ENCODE assay signal across 8 cellular contexts in the genomic region with DNA sequence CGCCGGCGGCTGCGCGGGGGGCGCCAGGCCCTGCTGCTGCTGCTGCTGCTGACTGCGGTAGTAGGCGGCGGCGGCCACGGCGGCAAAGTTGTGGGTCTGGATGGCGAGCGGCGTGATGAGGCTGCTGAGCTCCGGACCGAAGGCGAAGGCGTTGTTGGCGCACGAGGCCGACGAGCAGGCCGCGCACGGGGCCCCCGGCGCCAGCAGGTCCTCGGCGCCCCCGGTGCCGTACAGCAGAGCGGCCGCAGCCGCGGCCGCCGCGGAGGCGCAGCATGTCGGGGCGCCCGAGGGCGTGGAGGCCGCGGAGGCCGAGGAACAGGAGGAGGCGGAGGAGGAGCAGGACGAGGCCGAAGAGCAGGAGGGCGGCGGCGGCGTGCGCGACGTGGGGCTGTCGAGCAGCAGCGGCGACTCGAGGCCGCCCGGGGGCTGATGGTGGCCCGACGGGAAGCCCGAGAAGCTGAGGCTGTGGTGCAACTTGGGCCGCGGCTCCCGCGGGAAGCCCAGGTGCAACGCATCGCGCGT.
DNase-seq lines count a peak whose midpoint lies in the region; ATAC-seq, FAIRE-seq and TF ChIP-seq lines count a peak whose summit lies in the region.

No MANE protein-coding gene starts in this region.

- H3K36me3 ChIP-seq in HAP-1 (replicated peaks) = peaks cover 48% of the 10 kb centered on the region

- no peaks in the 10 kb centered on the region for H3K9me3 ChIP-seq in HAP-1

- TF ChIP-seq POLR2A in H54 (IDR thresholded peaks at IDR 0.05; ENCODE audit: low read depth, low read length) = no peak

- H3K27ac Mint-ChIP-seq in effector memory CD8-positive, alpha-beta T cell = peak overlapping the region; percentile 93 to 94
- H3K27ac Mint-ChIP-seq in nephron = peak overlapping the region; percentile 98 to 100 (median 99)

- in situ Hi-C loops in HAP-1 (cut with MboI; ENCODE audit: low sequenced_read_pairs) = loop anchor here (5.0 kb wide), 1 partner anchor 397 kb away; no protein-coding TSS in a partner anchor

- H3K4me3 Mint-ChIP-seq in effector memory CD8-positive, alpha-beta T cell = peak overlapping the region; percentile 96 to 99
- peak overlapping the region; percentile 96 to 99 (median 98) for H3K4me3 Mint-ChIP-seq in nephron

- TF ChIP-seq CTCF in WI38 (IDR thresholded peaks at IDR 0.05; ENCODE audit: low read depth, low read length) = no peak
- no peak for TF ChIP-seq CTCF in nephron (IDR thresholded peaks at IDR 0.05; ENCODE audit: unreplicated experiment in 3 of 3)

- peaks cover 96% of the 10 kb centered on the region for H3K36me3 Mint-ChIP-seq in effector memory CD8-positive, alpha-beta T cell (ENCODE audit: insufficient read depth)
- peaks cover 20% of the 10 kb centered on the region for H3K36me3 Mint-ChIP-seq in nephron (ENCODE audit: low read depth)

- DNase-seq in HAP-1 (ENCODE audit: low spot score in 2 of 2) = peak in 1 of 2 experiments; percentile 59
- DNase-seq in effector memory CD8-positive, alpha-beta T cell = peak in 2 of 3 experiments; percentile 41 to 47
- DNase-seq in H54 (ENCODE audit: insufficient read length, low spot score) = no peak
- no peak for DNase-seq in NCI-H1092 treated with DMSO at 0.1 percent for 48 hours (lab: John Stamatoyannopoulos, UW)
- DNase-seq in NOMO-1 treated with DMSO at 0.1 percent for 48 hours (lab: John Stamatoyannopoulos, UW; ENCODE audit: unreplicated experiment) = no peak

- ATAC-seq in effector memory CD8-positive, alpha-beta T cell (replicated peaks) = no peak
- ATAC-seq in HG02973 (IDR thresholded peaks at IDR 0.05; ENCODE audit: unreplicated experiment) = no peak

- no peaks in the 10 kb centered on the region for H3K9me3 Mint-ChIP-seq in effector memory CD8-positive, alpha-beta T cell
- H3K9me3 Mint-ChIP-seq in nephron = no peaks in the 10 kb centered on the region

- no peak for FAIRE-seq in H54 (lab: Jason Lieb, UNC)

- H3K27me3 Mint-ChIP-seq in effector memory CD8-positive, alpha-beta T cell = no peaks in the 10 kb centered on the region
- no peaks in the 10 kb centered on the region for H3K27me3 Mint-ChIP-seq in nephron (ENCODE audit: low read depth)

- peaks cover 47 to 49% of the 10 kb centered on the region in 2 donors for H3K4me1 Mint-ChIP-seq in effector memory CD8-positive, alpha-beta T cell (ENCODE audit: low read depth in 2 of 2)
- peaks cover 47% of the 10 kb centered on the region for H3K4me1 Mint-ChIP-seq in nephron

- H3K4me1 ChIP-seq in HAP-1 = peaks cover 44% of the 10 kb centered on the region

- H3K27me3 ChIP-seq in HAP-1 (ENCODE audit: low read depth) = no peaks in the 10 kb centered on the region

- H3K4me3 ChIP-seq in HAP-1 = peak overlapping the region; percentile 88
- peak overlapping the region; percentile 88 for H3K4me3 ChIP-seq in WI38 (ENCODE audit: low read depth, low read length)

Comparison
In these comparisons a context has a peak if more than half of its experiments do, and no peak if none do; other contexts are left out.
1. DNase-seq: peak in effector memory CD8-positive, alpha-beta T cell (2 of 3); none in H54 (single experiment), NCI-H1092 treated with DMSO at 0.1 percent for 48 hours (single experiment) and NOMO-1 treated with DMSO at 0.1 percent for 48 hours (single experiment).